Comparison of ENCODE assay signal across 13 cellular contexts in the genomic region with DNA sequence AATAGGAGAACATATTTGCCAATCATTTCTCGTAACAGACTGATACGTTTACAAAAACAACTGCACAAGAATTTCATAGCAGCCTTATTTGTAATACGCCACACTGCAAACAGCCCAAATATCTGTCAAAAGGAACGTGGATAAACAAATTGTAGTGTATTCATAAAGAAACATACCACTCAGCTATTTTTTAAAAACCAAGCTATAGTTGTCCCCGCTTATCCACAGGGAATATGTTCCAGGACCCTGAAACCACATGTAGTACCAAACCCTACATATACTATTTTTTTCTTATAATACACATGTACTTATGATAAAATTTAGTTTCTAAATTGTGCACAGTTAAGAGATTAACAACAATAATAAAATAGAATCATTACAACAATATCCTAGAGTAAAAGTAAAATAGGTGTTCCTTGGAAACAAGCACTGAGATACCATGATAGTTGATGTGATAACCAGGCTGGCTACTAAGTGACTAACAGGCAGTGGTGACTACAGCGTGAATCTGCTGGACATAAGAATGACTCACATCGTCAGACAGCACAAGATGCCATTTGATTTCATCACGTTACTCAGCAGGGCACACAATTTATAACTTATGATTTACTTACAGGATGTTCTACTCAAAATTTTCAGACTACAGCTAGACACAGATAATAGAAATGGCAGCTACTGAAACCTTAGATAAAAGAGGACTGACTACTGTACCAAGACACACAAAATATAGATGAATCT.
DNase-seq lines count a peak whose midpoint lies in the region; TF ChIP-seq lines count a peak whose summit lies in the region.
"Had no signal": no experiment of that assay in that cellular context is flagged by ENCODE, and none has a peak within 500 bp of the region (broad histone marks: within the 10 kb centered on the region; RNA-seq: fewer than 3 reads in every experiment).

No MANE protein-coding gene starts in this region.

- no peak overlapping the region for H3K4me3 Mint-ChIP-seq in activated naive CD4-positive, alpha-beta T cell treated with anti-CD3 and anti-CD28 coated beads, Interleukin-2, amount 10 ng/mL, durations not matched to agents 7 days and 5 days

- H3K36me3 ChIP-seq in GM23248 (ENCODE audit: low read depth) = no peaks in the 10 kb centered on the region
- no peaks in the 10 kb centered on the region for H3K36me3 ChIP-seq in SK-N-SH (replicated peaks in 1 of 2; ENCODE audit: control insufficient read depth in 1 of 2, insufficient read depth in 2 of 2, low read length in 1 of 2)
- H3K36me3 ChIP-seq: prostate gland had no signal

- no peak overlapping the region for H3K27ac Mint-ChIP-seq in activated naive CD4-positive, alpha-beta T cell treated with anti-CD3 and anti-CD28 coated beads, Interleukin-2, amount 10 ng/mL, durations not matched to agents 7 days and 5 days

- peaks cover 14% of the 10 kb centered on the region for H3F3A ChIP-seq in GM23248 (ENCODE audit: insufficient read depth)
- H3F3A ChIP-seq in SK-N-SH (replicated peaks; ENCODE audit: insufficient read depth) = peaks cover 20% of the 10 kb centered on the region

- H3K27ac ChIP-seq in GM23248 = peak overlapping the region; percentile 71
- H3K27ac ChIP-seq in SK-N-SH (ENCODE audit: low read depth in 2 of 2, low read length in 1 of 2) = peak overlapping the region in 1 of 2 experiments; percentile 70; a peak in 2 of 4 replicates
- H3K27ac ChIP-seq: prostate gland had no signal

- no peak for TF ChIP-seq CTCF in SK-N-SH (IDR thresholded peaks at IDR 0.05)

- H3K9me3 Mint-ChIP-seq in activated naive CD4-positive, alpha-beta T cell treated with anti-CD3 and anti-CD28 coated beads, Interleukin-2, amount 10 ng/mL, durations not matched to agents 7 days and 5 days = peaks cover 9% of the 10 kb centered on the region

- H3K9me3 ChIP-seq in GM23248 (ENCODE audit: low read depth) (no peaks in the 10 kb centered on the region), SK-N-SH (no peaks in the 10 kb centered on the region)
- H3K9me3 ChIP-seq: prostate gland had no signal

- no peaks in the 10 kb centered on the region for H3K27me3 Mint-ChIP-seq in activated naive CD4-positive, alpha-beta T cell treated with anti-CD3 and anti-CD28 coated beads, Interleukin-2, amount 10 ng/mL, durations not matched to agents 7 days and 5 days

- DNase-seq in GM23248 (peak; percentile 95), SK-N-SH (no peak), fibroblast of peridontal ligament (ENCODE audit: extremely low read depth) (peak; percentile 94), skeletal muscle cell (ENCODE audit: low read depth) (peak; percentile 91), NCI-H1092 treated with DMSO at 0.1 percent for 48 hours (lab: John Stamatoyannopoulos, UW) (no peak), HuH-7.5 (ENCODE audit: low spot score) (no peak), D341Med (ENCODE audit: low spot score) (no peak)
- no peak for DNase-seq in activated naive CD4-positive, alpha-beta T cell treated with anti-CD3 and anti-CD28 coated beads, Interleukin-2, amount 10 ng/mL, durations not matched to agents 7 days and 5 days
- DNase-seq: activated CD4-positive, alpha-beta T cell treated with anti-CD3 and anti-CD28 coated beads for 1 hour; activated effector memory CD4-positive, alpha-beta T cell treated with anti-CD3 and anti-CD28 coated beads, Interleukin-2, amount 50 U/mL, for 16 hours; effector CD8-positive, alpha-beta T cell; RPMI8226 had no signal

- TF ChIP-seq RAD21 in SK-N-SH (IDR thresholded peaks at IDR 0.05; ENCODE audit: low read length) = no peak

- peaks cover 16% of the 10 kb centered on the region for H3K4me1 ChIP-seq in GM23248 (ENCODE audit: insufficient read depth)
- H3K4me1 ChIP-seq in SK-N-SH (ENCODE audit: control insufficient read depth in 1 of 2, insufficient read depth in 2 of 2, low read depth in 1 of 2, low read length in 1 of 2) = peaks cover 0 to 9% of the 10 kb centered on the region in 2 experiments; a peak in 1 of 4 replicates
- H3K4me1 ChIP-seq: prostate gland had no signal

- no peaks in the 10 kb centered on the region for H3K36me3 Mint-ChIP-seq in activated naive CD4-positive, alpha-beta T cell treated with anti-CD3 and anti-CD28 coated beads, Interleukin-2, amount 10 ng/mL, durations not matched to agents 7 days and 5 days

- H4K20me1 ChIP-seq in GM23248 (ENCODE audit: insufficient read depth) (no peaks in the 10 kb centered on the region), SK-N-SH (ENCODE audit: insufficient read depth) (no peaks in the 10 kb centered on the region)

- 39 to 41% methylated on average over 8 of the region's 8 CpGs for WGBS in GM23248 (ENCODE audit: low coverage in 1 of 2, low lambda C conversion rate in 2 of 2, missing lambda C conversion rate in 2 of 2), 2 experiments
- 45% methylated on average over 8 of the region's 8 CpGs for whole genome bisulfite sequencing in SK-N-SH (ENCODE audit: low lambda C conversion rate)

- H3K4me3 ChIP-seq in GM23248 = peak overlapping the region; percentile 35; the same call in 1 of the 2 replicates
- no peak overlapping the region for H3K4me3 ChIP-seq in SK-N-SH (ENCODE audit: low read depth in 2 of 2, low read length in 1 of 2)
- H3K4me3 ChIP-seq in skeletal muscle cell (ENCODE audit: low read depth, low read length) = no peak overlapping the region
- H3K4me3 ChIP-seq: prostate gland had no signal

- H3K27me3 ChIP-seq in GM23248 (replicated peaks; ENCODE audit: insufficient read depth) (no peaks in the 10 kb centered on the region), SK-N-SH (ENCODE audit: insufficient read depth) (no peaks in the 10 kb centered on the region)

- H3K9me2 ChIP-seq in GM23248 (ENCODE audit: insufficient read depth) = no peaks in the 10 kb centered on the region
- no peaks in the 10 kb centered on the region for H3K9me2 ChIP-seq in SK-N-SH

- no peaks in the 10 kb centered on the region for H3K4me1 Mint-ChIP-seq in activated naive CD4-positive, alpha-beta T cell treated with anti-CD3 and anti-CD28 coated beads, Interleukin-2, amount 10 ng/mL, durations not matched to agents 7 days and 5 days

- peak overlapping the region; percentile 64 for H3K4me2 ChIP-seq in GM23248 (ENCODE audit: unreplicated experiment)
- no peak overlapping the region for H3K4me2 ChIP-seq in SK-N-SH

- TF ChIP-seq EP300 in SK-N-SH (IDR thresholded peaks at IDR 0.05; ENCODE audit: borderline replicate concordance in 1 of 2, low read depth in 1 of 2, low read length in 1 of 2) = peak in 1 of 2 experiments; percentile 57; a peak in 2 of 4 replicates

- in situ Hi-C loops in GM23248 (cut with MboI) = no loop called here

- no peaks in the 10 kb centered on the region for H3K79me2 ChIP-seq in GM23248 (ENCODE audit: insufficient read depth)
- no peaks in the 10 kb centered on the region for H3K79me2 ChIP-seq in SK-N-SH (ENCODE audit: insufficient read depth)

- CTCF ChIA-PET in SK-N-SH (lab: Yijun Ruan, JAX) = interaction anchor here (0.6 to 1.5 kb wide), 2 partner anchors 15 to 356 kb away, joined by 3 read pairs; no protein-coding TSS in a partner anchor
- CTCF ChIA-PET in activated naive CD4-positive, alpha-beta T cell treated with anti-CD3 and anti-CD28 coated beads, Interleukin-2, amount 10 ng/mL, durations not matched to agents 7 days and 5 days (lab: Charles Lee) = no interaction called here

- peak overlapping the region; percentile 43; the same call in 1 of the 2 replicates for H2AFZ ChIP-seq in GM23248
- H2AFZ ChIP-seq in SK-N-SH (ENCODE audit: low read depth) = 0 out of 2 replicates have a peak overlapping the region, but pooled peaks have one; percentile 23

- H3K9ac ChIP-seq in GM23248 (peak overlapping the region; percentile 50), SK-N-SH (no peak overlapping the region)

- POLR2A ChIA-PET in SK-N-SH (lab: Yijun Ruan, JAX) = no interaction called here

TF ChIP-seq in SK-N-SH, 30 proteins besides CTCF, POLR2A, EP300 and RAD21 (continues in another document):
- no peak for TF ChIP-seq ELF1 (IDR thresholded peaks at IDR 0.05)
- no peak for TF ChIP-seq MEF2A (IDR thresholded peaks at IDR 0.05; ENCODE audit: borderline replicate concordance, low read depth)
- TF ChIP-seq, protein P1, sequence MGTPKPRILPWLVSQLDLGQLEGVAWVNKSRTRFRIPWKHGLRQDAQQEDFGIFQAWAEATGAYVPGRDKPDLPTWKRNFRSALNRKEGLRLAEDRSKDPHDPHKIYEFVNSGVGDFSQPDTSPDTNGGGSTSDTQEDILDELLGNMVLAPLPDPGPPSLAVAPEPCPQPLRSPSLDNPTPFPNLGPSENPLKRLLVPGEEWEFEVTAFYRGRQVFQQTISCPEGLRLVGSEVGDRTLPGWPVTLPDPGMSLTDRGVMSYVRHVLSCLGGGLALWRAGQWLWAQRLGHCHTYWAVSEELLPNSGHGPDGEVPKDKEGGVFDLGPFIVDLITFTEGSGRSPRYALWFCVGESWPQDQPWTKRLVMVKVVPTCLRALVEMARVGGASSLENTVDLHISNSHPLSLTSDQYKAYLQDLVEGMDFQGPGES (IDR thresholded peaks at IDR 0.05; ENCODE audit: low read depth, low read length) = no peak
- TF ChIP-seq, protein P2, sequence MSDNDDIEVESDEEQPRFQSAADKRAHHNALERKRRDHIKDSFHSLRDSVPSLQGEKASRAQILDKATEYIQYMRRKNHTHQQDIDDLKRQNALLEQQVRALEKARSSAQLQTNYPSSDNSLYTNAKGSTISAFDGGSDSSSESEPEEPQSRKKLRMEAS (IDR thresholded peaks at IDR 0.05; ENCODE audit: low read depth) = peak; percentile 38; the same call in 1 of the 2 replicates
- TF ChIP-seq, protein P3, sequence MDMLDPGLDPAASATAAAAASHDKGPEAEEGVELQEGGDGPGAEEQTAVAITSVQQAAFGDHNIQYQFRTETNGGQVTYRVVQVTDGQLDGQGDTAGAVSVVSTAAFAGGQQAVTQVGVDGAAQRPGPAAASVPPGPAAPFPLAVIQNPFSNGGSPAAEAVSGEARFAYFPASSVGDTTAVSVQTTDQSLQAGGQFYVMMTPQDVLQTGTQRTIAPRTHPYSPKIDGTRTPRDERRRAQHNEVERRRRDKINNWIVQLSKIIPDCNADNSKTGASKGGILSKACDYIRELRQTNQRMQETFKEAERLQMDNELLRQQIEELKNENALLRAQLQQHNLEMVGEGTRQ (IDR thresholded peaks at IDR 0.05; ENCODE audit: borderline replicate concordance, low read depth, low read length) = no peak
- TF ChIP-seq NRF1 (IDR thresholded peaks at IDR 0.05; ENCODE audit: low read depth, low read length) = no peak
- no peak for TF ChIP-seq FOXM1 (IDR thresholded peaks at IDR 0.05; ENCODE audit: low read depth)
- TF ChIP-seq, protein P4, sequence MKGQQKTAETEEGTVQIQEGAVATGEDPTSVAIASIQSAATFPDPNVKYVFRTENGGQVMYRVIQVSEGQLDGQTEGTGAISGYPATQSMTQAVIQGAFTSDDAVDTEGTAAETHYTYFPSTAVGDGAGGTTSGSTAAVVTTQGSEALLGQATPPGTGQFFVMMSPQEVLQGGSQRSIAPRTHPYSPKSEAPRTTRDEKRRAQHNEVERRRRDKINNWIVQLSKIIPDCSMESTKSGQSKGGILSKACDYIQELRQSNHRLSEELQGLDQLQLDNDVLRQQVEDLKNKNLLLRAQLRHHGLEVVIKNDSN (IDR thresholded peaks at IDR 0.05; ENCODE audit: borderline replicate concordance, low read depth) = no peak
- TF ChIP-seq TEAD4 (IDR thresholded peaks at IDR 0.05; ENCODE audit: borderline replicate concordance, insufficient read depth) = peak; percentile 28; the same call in 1 of the 2 replicates

Comparison
In these comparisons a context has a peak if more than half of its experiments do, and no peak if none do; other contexts are left out.
1. DNase-seq: peak in GM23248 (single experiment), fibroblast of peridontal ligament (single experiment) and skeletal muscle cell (single experiment); none in SK-N-SH (single experiment), NCI-H1092 treated with DMSO at 0.1 percent for 48 hours (single experiment), activated naive CD4-positive, alpha-beta T cell treated with anti-CD3 and anti-CD28 coated beads, Interleukin-2, amount 10 ng/mL, durations not matched to agents 7 days and 5 days (single experiment), HuH-7.5 (single experiment) and D341Med (single experiment).